In the genomic region with DNA sequence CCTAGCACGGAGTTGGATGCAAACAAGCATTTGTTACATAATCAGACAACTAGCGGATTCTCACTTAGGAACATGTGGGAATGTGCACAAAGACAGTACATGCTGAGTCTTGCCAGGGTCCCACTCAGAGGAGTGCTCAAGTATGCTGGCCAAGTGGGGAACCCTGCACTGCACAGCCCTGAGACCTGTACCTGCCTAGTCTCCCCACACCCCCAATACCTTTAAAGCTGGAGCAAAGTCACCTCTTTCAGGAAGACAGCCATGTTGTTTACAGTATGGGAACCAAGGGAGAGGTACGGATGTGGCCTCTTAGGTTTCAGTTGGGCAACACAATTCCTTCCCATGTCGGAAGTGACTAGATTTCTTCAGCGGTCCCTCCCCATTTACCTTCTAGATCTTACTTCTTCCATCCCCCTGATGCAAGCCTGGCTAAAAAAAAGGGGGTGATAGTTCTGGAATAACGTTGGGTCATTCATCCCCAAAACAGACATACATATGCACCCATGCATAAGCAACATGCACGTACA, we compare ENCODE assay signal across 21 cellular contexts. TPM values are rescaled to one million over a fixed set of nuclear protein-coding genes. Genes with fewer than 3 reads are reported as not detected.
A peak's percentile ranks its signal among the peaks of the same experiment; 100 is the strongest.
DNase-seq lines count a peak whose midpoint lies in the region; ATAC-seq and TF ChIP-seq lines count a peak whose summit lies in the region.
"Had no signal": no experiment of that assay in that cellular context is flagged by ENCODE, and none has a peak within 500 bp of the region (broad histone marks: within the 10 kb centered on the region; RNA-seq: fewer than 3 reads in every experiment).

No MANE protein-coding gene starts in this region.

- H3K9me3 Mint-ChIP-seq in MCF 10A (ENCODE audit: unreplicated experiment): no peaks in the 10 kb centered on the region

- H3K9ac ChIP-seq in mammary epithelial cell (ENCODE audit: insufficient read depth, low read length) (no peak overlapping the region), trophoblast cell (ENCODE audit: low read length) (no peak overlapping the region)

- intact Hi-C loops in MCF 10A (cut with micrococcal nuclease): no loop called here
- intact Hi-C loops in mammary epithelial cell (cut with micrococcal nuclease): no loop called here

- H2AFZ ChIP-seq in mammary epithelial cell (ENCODE audit: low read depth, low read length): no peak overlapping the region
- no peak overlapping the region for H2AFZ ChIP-seq in trophoblast cell (ENCODE audit: insufficient read depth, low read length, poor library complexity)

- no peak overlapping the region for H3K4ac ChIP-seq in trophoblast cell (ENCODE audit: low read depth, low read length)

- H3K4me2 ChIP-seq in mammary epithelial cell (ENCODE audit: insufficient read depth, low read depth, low read length) (no peak overlapping the region), trophoblast cell (ENCODE audit: low read length) (no peak overlapping the region)

- WGBS in mammary epithelial cell (ENCODE audit: low coverage, missing lambda C conversion rate): 63% methylated on average over 7 of the region's 7 CpGs
- no CpG with 5 or more reads among the region's 7 CpGs for WGBS in trophoblast cell (ENCODE audit: extremely low coverage, insufficient coverage, insufficient read length)

- H3K14ac ChIP-seq in trophoblast cell (ENCODE audit: low read length): no peak overlapping the region

- no peak overlapping the region for H4K12ac ChIP-seq in trophoblast cell (ENCODE audit: low read depth, low read length)

- no peaks in the 10 kb centered on the region for H3K36me3 Mint-ChIP-seq in MCF 10A (ENCODE audit: insufficient read depth, unreplicated experiment)
- H3K36me3 Mint-ChIP-seq: CD4-positive, alpha-beta memory T cell had no signal

- H3K27ac ChIP-seq in mammary epithelial cell (ENCODE audit: insufficient read depth, low read depth, low read length) (no peak overlapping the region), neutrophil (peak overlapping the region; percentile 98), trophoblast cell (ENCODE audit: low read depth, low read length) (no peak overlapping the region)

- H2BK5ac ChIP-seq in trophoblast cell (ENCODE audit: low read depth, low read length, poor library complexity): no peak overlapping the region

- peaks cover 19% of the 10 kb centered on the region for H3K4me1 Mint-ChIP-seq in MCF 10A (ENCODE audit: insufficient read depth, unreplicated experiment)
- H3K4me1 Mint-ChIP-seq: CD4-positive, alpha-beta memory T cell had no signal

- H3K27ac Mint-ChIP-seq in MCF 10A (ENCODE audit: low read depth, unreplicated experiment): no peak overlapping the region
- H3K27ac Mint-ChIP-seq: CD4-positive, alpha-beta memory T cell had no signal

- no peaks in the 10 kb centered on the region for H3K9me3 ChIP-seq in mammary epithelial cell (replicated peaks; ENCODE audit: insufficient read depth, low read length)
- no peaks in the 10 kb centered on the region for H3K9me3 ChIP-seq in neutrophil
- H3K9me3 ChIP-seq in trophoblast cell (ENCODE audit: insufficient read depth, low read depth, low read length): no peaks in the 10 kb centered on the region
- H3K9me3 ChIP-seq: BE2C, HAP-1 had no signal

- no peak overlapping the region for H4K8ac ChIP-seq in trophoblast cell (ENCODE audit: low read depth, low read length)

- DNase-seq in MCF 10A (ENCODE audit: unreplicated experiment) (peak; percentile 91), mammary epithelial cell (no peak), NOMO-1 treated with DMSO at 0.1 percent for 48 hours (lab: John Stamatoyannopoulos, UW; ENCODE audit: unreplicated experiment) (peak; percentile 54), AML-193 (lab: John Stamatoyannopoulos, UW) (no peak), trophoblast cell (no peak), NCI-H1105 (lab: John Stamatoyannopoulos, UW) (no peak)
- DNase-seq: 8988T; BE2C; C1 segment of cervical spinal cord; CD4-positive, alpha-beta memory T cell; DMS153; DMS79; GDM1 had no signal

- no peak overlapping the region for H3K4me3 Mint-ChIP-seq in MCF 10A (ENCODE audit: unreplicated experiment)
- H3K4me3 Mint-ChIP-seq: CD4-positive, alpha-beta memory T cell had no signal

- no peaks in the 10 kb centered on the region for H3K79me2 ChIP-seq in mammary epithelial cell (ENCODE audit: insufficient read depth, low read length)
- no peaks in the 10 kb centered on the region for H3K79me2 ChIP-seq in trophoblast cell (ENCODE audit: control insufficient read depth, insufficient read depth, low read length, poor library complexity)

- H3K23ac ChIP-seq in trophoblast cell (ENCODE audit: low read length): no peak overlapping the region

- H3K4me3 ChIP-seq in mammary epithelial cell (replicated peaks in 1 of 3; ENCODE audit: insufficient read depth in 1 of 3, low read depth in 2 of 3, low read length in 3 of 3): no peak overlapping the region
- peak overlapping the region; percentile 48 to 64 for H3K4me3 ChIP-seq in neutrophil (ENCODE audit: low read depth in 1 of 2, low read length in 1 of 2)
- H3K4me3 ChIP-seq in trophoblast cell (ENCODE audit: low read depth, low read length): no peak overlapping the region
- H3K4me3 ChIP-seq: HAP-1 had no signal

- dilution Hi-C loops in mammary epithelial cell (cut with HindIII; ENCODE audit: low sequenced_read_pairs): no loop called here

- BruUV-seq in MCF 10A (replicated peaks; lab: Mats Ljungman, UMichigan) (no TSS peak), mammary epithelial cell (replicated peaks; lab: Mats Ljungman, UMichigan) (no TSS peak)

- peaks cover 11% of the 10 kb centered on the region for H3K27me3 Mint-ChIP-seq in MCF 10A (ENCODE audit: insufficient read depth, unreplicated experiment)

- POLR2A ChIA-PET in MCF 10A (lab: Yijun Ruan, JAX): no interaction called here

- no peak overlapping the region for H3K18ac ChIP-seq in trophoblast cell (ENCODE audit: low read length)

- H4K91ac ChIP-seq in trophoblast cell (ENCODE audit: low read depth, low read length): no peak overlapping the region

- no peak for ATAC-seq in HG03442 (IDR thresholded peaks at IDR 0.05; ENCODE audit: unreplicated experiment)

- CTCF ChIA-PET in MCF 10A (lab: Yijun Ruan, JAX) (interaction anchor here (1.1 to 2.3 kb wide), 3 partner anchors 10 to 368 kb away, joined by 4 to 9 read pairs (median 5); no protein-coding TSS in a partner anchor), mammary epithelial cell (lab: Charles Lee; ENCODE audit: low non-redundant PET) (interaction anchor here (0.6 kb wide), 1 partner anchor 11 kb away, joined by 3 read pairs; a partner anchor contains a TSS)

- H2BK120ac ChIP-seq in trophoblast cell (ENCODE audit: insufficient read depth, low read length, poor library complexity): no peak overlapping the region

- no peaks in the 10 kb centered on the region for H4K20me1 ChIP-seq in mammary epithelial cell (ENCODE audit: insufficient read depth, low read length)

- peaks cover 1% of the 10 kb centered on the region for H3K79me1 ChIP-seq in trophoblast cell (ENCODE audit: low read length)

- H2BK12ac ChIP-seq in trophoblast cell (ENCODE audit: low read length): no peak overlapping the region

- H3K4me1 ChIP-seq in mammary epithelial cell (ENCODE audit: insufficient read depth, low read length): peaks cover 21% of the 10 kb centered on the region
- H3K4me1 ChIP-seq in neutrophil (ENCODE audit: control insufficient read depth in 1 of 2, insufficient read depth in 1 of 2, low read depth in 1 of 2, low read length in 1 of 2): peaks cover 95 to 97% of the 10 kb centered on the region in 2 experiments
- peaks cover 0 to 3% of the 10 kb centered on the region in 2 experiments for H3K4me1 ChIP-seq in trophoblast cell (ENCODE audit: control insufficient read depth in 1 of 2, insufficient read depth in 2 of 2, low read length in 2 of 2)
- H3K4me1 ChIP-seq: BE2C, HAP-1 had no signal

- no peak overlapping the region for H2AK5ac ChIP-seq in trophoblast cell (ENCODE audit: low read length)

- TF ChIP-seq CTCF in MCF 10A (IDR thresholded peaks at IDR 0.05; ENCODE audit: unreplicated experiment): no peak
- no peak for TF ChIP-seq CTCF in mammary epithelial cell (conservative IDR thresholded peaks at IDR 0.05 in 1 of 2, IDR thresholded peaks at IDR 0.05 in 1 of 2; ENCODE audit: extremely low read depth in 1 of 2, insufficient read depth in 1 of 2, low read depth in 1 of 2, low read length in 2 of 2)
- peak; percentile 29 for TF ChIP-seq CTCF in neutrophil (IDR thresholded peaks at IDR 0.05)

- in situ Hi-C loops in mammary epithelial cell (cut with MboI; ENCODE audit: low sequenced_read_pairs in 2 of 2): no loop called here

- no peaks in the 10 kb centered on the region for H3K27me3 ChIP-seq in mammary epithelial cell (ENCODE audit: insufficient read depth, low read length)
- no peaks in the 10 kb centered on the region for H3K27me3 ChIP-seq in neutrophil
- no peaks in the 10 kb centered on the region for H3K27me3 ChIP-seq in trophoblast cell (ENCODE audit: insufficient read depth, low read length)

- H3K36me3 ChIP-seq in mammary epithelial cell (ENCODE audit: insufficient read depth, low read length) (no peaks in the 10 kb centered on the region), neutrophil (no peaks in the 10 kb centered on the region), trophoblast cell (ENCODE audit: control insufficient read depth in 1 of 2, insufficient read depth in 2 of 2, low read length in 2 of 2) (no peaks in the 10 kb centered on the region)
- H3K36me3 ChIP-seq: BE2C, HAP-1 had no signal

RNA-seq across cellular contexts. Expression of a gene that starts 10.7 kb away (rescaled TPM):
- total RNA-seq in MCF 10A (2022): 0.12 TPM in 1 of 2 replicates, not detected in the other
- 1 to 10 TPM in 1 of 2 donors, under 1 TPM in 1; under 0.01 to 1.1 TPM for total RNA-seq in mammary epithelial cell
- polyA plus RNA-seq in mammary epithelial cell: 1.4 TPM
- 6.8 TPM for polyA minus RNA-seq in mammary epithelial cell
- not detected in 2 replicates for polyA plus RNA-seq in trophoblast cell (2013)
- total RNA-seq: A673; CD4-positive, alpha-beta memory T cell; Daoy; H4; HT1080 had no signal
- polyA plus RNA-seq: AG04450; CD4-positive, alpha-beta memory T cell had no signal

RNA-seq across cellular contexts. Expression of a gene that starts 30.2 kb away (rescaled TPM):
- total RNA-seq in MCF 10A (2022): not detected in 2 replicates
- total RNA-seq in mammary epithelial cell: under 1 TPM in 1 of 2 donors, not detected in 1; 0.17 TPM
- 0.37 TPM for polyA plus RNA-seq in mammary epithelial cell
- not detected for polyA minus RNA-seq in mammary epithelial cell
- 0.18 and 0.24 TPM in 2 replicates for polyA plus RNA-seq in trophoblast cell (2013)
- total RNA-seq: A673; CD4-positive, alpha-beta memory T cell; Daoy; H4 had no signal
- polyA plus RNA-seq: AG04450; CD4-positive, alpha-beta memory T cell had no signal

Comparison
In these comparisons a context has a peak if more than half of its experiments do, and no peak if none do; other contexts are left out.
1. DNase-seq: peak in MCF 10A (single experiment) and NOMO-1 treated with DMSO at 0.1 percent for 48 hours (single experiment); none in mammary epithelial cell (single experiment), AML-193 (0 of 2), trophoblast cell (0 of 2) and NCI-H1105 (single experiment).
2. H3K4me3 ChIP-seq: peak in neutrophil (2 of 2); none in mammary epithelial cell (0 of 3) and trophoblast cell (single experiment).